Comparison of ENCODE assay signal across 30 cellular contexts in the genomic region with DNA sequence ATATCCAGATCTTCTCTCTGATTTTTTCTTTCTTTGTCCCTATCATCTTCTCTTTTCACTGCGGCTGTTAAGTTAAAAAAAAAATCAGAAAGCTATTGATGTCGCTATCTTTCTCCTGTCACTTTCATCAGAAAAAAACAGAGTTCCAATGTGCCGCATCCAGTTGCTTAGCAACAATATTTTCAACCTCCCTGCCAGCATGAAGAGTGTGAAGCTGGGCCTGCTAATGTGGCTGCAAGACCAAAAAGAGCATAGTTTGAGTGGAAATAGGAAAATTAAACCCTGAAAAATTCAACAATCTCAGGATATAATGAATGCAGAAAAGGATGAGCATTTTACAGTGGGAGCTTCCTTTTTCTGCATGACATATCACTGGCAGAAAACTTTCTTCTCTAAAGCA.
"Had no signal": no experiment of that assay in that cellular context is flagged by ENCODE, and none has a peak within 500 bp of the region (broad histone marks: within the 10 kb centered on the region; RNA-seq: fewer than 3 reads in every experiment).

No MANE protein-coding gene starts in this region.

- H3K27ac ChIP-seq: adrenal gland, body of pancreas, cardiac muscle cell, colonic mucosa, left ventricle myocardium inferior, stomach, suprapubic skin, tibial artery, upper lobe of right lung, WERI-Rb-1 had no signal

- H3K36me3 ChIP-seq: adrenal gland, cardiac muscle cell, colonic mucosa, left ventricle myocardium inferior, stomach, suprapubic skin, tibial artery, upper lobe of right lung, WERI-Rb-1 had no signal

- ATAC-seq: activated CD4-positive, CD25-positive, alpha-beta regulatory T cell treated with anti-CD3 and anti-CD28 coated beads, Interleukin-2, amount 50 U/mL, for 24 hours; body of pancreas; right cardiac atrium; stimulated activated naive B cell treated with anti-CD40 and anti-IgM and Interleukin-4, amounts not matched to agents 10 μg/mL and 1 μg/mL and 100 μg/mL, for 72 hours; upper lobe of right lung had no signal

- H3K4me1 ChIP-seq: adrenal gland, body of pancreas, colonic mucosa, left ventricle myocardium inferior, stomach, suprapubic skin, tibial artery, upper lobe of right lung had no signal

- H3K27me3 ChIP-seq: adrenal gland, body of pancreas, cardiac muscle cell, colonic mucosa, stomach, suprapubic skin, tibial artery, upper lobe of right lung had no signal

- H3K9me3 ChIP-seq: adrenal gland, body of pancreas, colonic mucosa, left ventricle myocardium inferior, stomach, suprapubic skin, tibial artery, upper lobe of right lung had no signal

- H3K4me3 ChIP-seq: adrenal gland, body of pancreas, cardiac muscle cell, colonic mucosa, left ventricle myocardium inferior, lung, stomach, suprapubic skin, tibial artery, upper lobe of right lung had no signal

- DNase-seq: activated CD4-positive, alpha-beta T cell treated with anti-CD3 and anti-CD28 coated beads for 48 hours; activated CD4-positive, alpha-beta T cell treated with anti-CD3 and anti-CD28 coated beads, Interleukin-2, amount 50 U/mL, for 48 hours; activated CD8-positive, alpha-beta memory T cell treated with anti-CD3 and anti-CD28 coated beads for 24 hours; activated effector memory CD4-positive, alpha-beta T cell treated with anti-CD3 and anti-CD28 coated beads, Interleukin-2, amount 50 U/mL, for 16 hours; activated naive CD4-positive, alpha-beta T cell treated with anti-CD3 and anti-CD28 coated beads for 36 hours; activated naive CD8-positive, alpha-beta T cell treated with anti-CD3 and anti-CD28 coated beads for 36 hours; activated T-cell treated with anti-CD3 and anti-CD28 coated beads, Interleukin-2, amount 50 U/mL, for 1 hour; adrenal gland; aorta; body of pancreas; cerebellar nuclear complex; colonic mucosa; effector memory CD4-positive, alpha-beta T cell; islet precursor cell; left ventricle myocardium inferior; naive B cell; nephron progenitor cell; occipital lobe; right cardiac atrium; stimulated activated CD4-positive, alpha-beta T cell treated with anti-CD3 and anti-CD28 coated beads, Interleukin-15, amount 100 ng/mL, for 24 hours; stimulated activated CD4-positive, alpha-beta T cell treated with anti-CD3 and anti-CD28 coated beads, Interleukin-2, amount 100 ng/mL, for 24 hours; stimulated activated naive B cell treated with anti-CD40 and anti-IgM and Interleukin-4, amounts not matched to agents 10 μg/mL and 1 μg/mL and 100 μg/mL, for 72 hours; stomach; tibial artery; upper lobe of right lung; WERI-Rb-1 had no signal
